ENCODE assay signal across 8 cellular contexts in the genomic region with DNA sequence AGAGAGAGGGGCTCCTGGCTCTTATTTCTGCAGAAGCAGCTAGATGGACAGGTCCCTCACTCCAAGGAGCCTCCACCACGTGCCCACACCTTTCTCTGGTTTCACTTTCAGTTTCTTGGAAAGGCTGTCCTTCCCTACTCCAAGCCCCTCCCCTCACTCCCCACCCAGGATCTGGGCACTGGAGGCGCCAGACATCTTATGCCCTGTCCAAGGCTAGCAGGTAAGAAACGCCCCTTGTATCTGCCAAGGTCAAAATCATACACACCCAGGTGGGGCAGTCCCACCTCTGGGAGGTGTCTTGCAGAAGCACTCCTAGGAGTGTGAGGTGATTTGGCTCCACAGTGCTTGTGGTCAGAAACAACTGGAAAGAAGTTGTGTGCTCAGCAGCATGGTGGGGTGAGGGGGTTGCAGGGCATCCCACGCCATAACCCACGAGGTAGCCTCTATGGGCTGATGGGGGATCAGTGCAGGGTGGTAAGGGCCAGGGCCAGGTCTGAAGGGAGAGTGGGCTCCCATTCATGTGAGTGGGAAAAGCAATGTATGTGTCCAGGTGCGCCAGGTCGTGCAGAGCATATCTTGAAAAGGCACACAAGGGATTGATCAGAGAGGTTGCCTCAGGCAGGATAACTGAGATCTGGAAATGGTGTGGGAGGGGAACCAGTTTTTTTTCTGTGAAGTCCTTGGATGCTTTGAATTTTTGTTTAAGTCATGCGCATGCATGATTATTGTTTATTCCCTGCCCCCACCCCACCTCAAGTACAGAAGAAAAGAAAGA. TPM values are rescaled to one million over a fixed set of nuclear protein-coding genes. Genes with fewer than 3 reads are reported as not detected.
DNase-seq lines count a peak whose midpoint lies in the region; ATAC-seq, FAIRE-seq and TF ChIP-seq lines count a peak whose summit lies in the region.

No MANE protein-coding gene starts in this region.

- no peaks in the 10 kb centered on the region for H3K9me1 ChIP-seq in K562 (ENCODE audit: control insufficient read depth, insufficient read depth, low read length)

- TF ChIP-seq POLR2A in K562 (conservative IDR thresholded peaks at IDR 0.05) = no peak

- peak overlapping the region; percentile 70 for H3K4me3 Mint-ChIP-seq in Caco-2 (ENCODE audit: unreplicated experiment)
- H3K4me3 Mint-ChIP-seq in naive thymus-derived CD4-positive, alpha-beta T cell = peak overlapping the region; percentile 35 to 72 (median 58)

- H3K36me3 Mint-ChIP-seq in Caco-2 (ENCODE audit: insufficient read depth, unreplicated experiment) = peaks cover 12% of the 10 kb centered on the region
- H3K36me3 Mint-ChIP-seq in naive thymus-derived CD4-positive, alpha-beta T cell = peaks cover 0 to 6% (median 0%) of the 10 kb centered on the region in 5 donors

- DNase-seq in Caco-2 (peak; percentile 82 to 86), K562 (ENCODE audit: extremely low read depth in 1 of 4, low spot score in 3 of 4) (peak; percentile 37 to 68 (median 52))
- peak in 2 of 9 donors; percentile 15 to 17 for DNase-seq in naive thymus-derived CD4-positive, alpha-beta T cell
- no peak for DNase-seq in stimulated activated CD8-positive, alpha-beta memory T cell treated with anti-CD3 and anti-CD28 coated beads, Interleukin-4, amount 100 ng/mL, for 48 hours

- intact Hi-C loops in Caco-2 (cut with micrococcal nuclease; ENCODE audit: unreplicated experiment) (loop anchor here (1.0 to 2.0 kb wide), 5 partner anchors 16 to 57 kb away; partner anchors contain the start of genes RMI2 and SOCS1), K562 (cut with micrococcal nuclease) (no loop called here)
- intact Hi-C loops in naive thymus-derived CD4-positive, alpha-beta T cell (cut with micrococcal nuclease) = no loop called here

- H3K9me3 Mint-ChIP-seq in Caco-2 (ENCODE audit: unreplicated experiment) = no peaks in the 10 kb centered on the region
- no peaks in the 10 kb centered on the region for H3K9me3 Mint-ChIP-seq in naive thymus-derived CD4-positive, alpha-beta T cell

- BruUV-seq in Caco-2 (replicated peaks; lab: Mats Ljungman, UMichigan) (TSS peak; percentile 59), K562 (replicated peaks; lab: Mats Ljungman, UMichigan) (no TSS peak)

- H3K36me3 ChIP-seq in Caco-2 (ENCODE audit: control insufficient read depth, insufficient read depth, low read length) (no peaks in the 10 kb centered on the region), KOPT-K1 (ENCODE audit: insufficient read depth, low read length) (no peaks in the 10 kb centered on the region), K562 (ENCODE audit: control insufficient read depth, insufficient read depth, low read length) (no peaks in the 10 kb centered on the region)
- no peaks in the 10 kb centered on the region for H3K36me3 ChIP-seq in naive thymus-derived CD4-positive, alpha-beta T cell (ENCODE audit: control insufficient read depth in 2 of 3, insufficient read depth in 3 of 3, low read length in 3 of 3)

- CTCF ChIA-PET in Caco-2 (lab: Charles Lee) = no interaction called here
- CTCF ChIA-PET in K562 (lab: Yijun Ruan, JAX; ENCODE audit: low intra/inter-chr PET ratio) = no interaction called here
- CTCF ChIA-PET in naive thymus-derived CD4-positive, alpha-beta T cell (lab: Charles Lee) = interaction anchor here (0.7 to 2.2 kb wide), 2 partner anchors 15 to 155 kb away, joined by 3 to 10 read pairs; no protein-coding TSS in a partner anchor

- H2AFZ ChIP-seq in K562 (ENCODE audit: low read depth, low read length) = peak overlapping the region; percentile 88

- H3K4me2 ChIP-seq in K562 (ENCODE audit: insufficient read depth, low read length) = peak overlapping the region; percentile 64

- H3K9me3 ChIP-seq in Caco-2 (no peaks in the 10 kb centered on the region), KOPT-K1 (ENCODE audit: insufficient read depth, low read length, poor library complexity, severe bottlenecking) (no peaks in the 10 kb centered on the region), K562 (replicated peaks; ENCODE audit: control insufficient read depth, insufficient read depth, low read depth, low read length) (no peaks in the 10 kb centered on the region)
- no peaks in the 10 kb centered on the region for H3K9me3 ChIP-seq in naive thymus-derived CD4-positive, alpha-beta T cell (ENCODE audit: control insufficient read depth in 2 of 3, low read length in 3 of 3)

- H3K79me2 ChIP-seq in K562 (ENCODE audit: control insufficient read depth, insufficient read depth, low read length) = no peaks in the 10 kb centered on the region

- in situ Hi-C loops in K562 (cut with MboI) = no loop called here

- H3K27me3 Mint-ChIP-seq in Caco-2 (ENCODE audit: insufficient read depth, unreplicated experiment) = no peaks in the 10 kb centered on the region
- H3K27me3 Mint-ChIP-seq in naive thymus-derived CD4-positive, alpha-beta T cell = peaks cover 0 to 2% (median 0%) of the 10 kb centered on the region in 5 donors

- peak; percentile 60 for FAIRE-seq in K562 (lab: Jason Lieb, UNC)

- H3K27me3 ChIP-seq in Caco-2 (replicated peaks; ENCODE audit: control insufficient read depth, insufficient read depth, low read length) (no peaks in the 10 kb centered on the region), K562 (ENCODE audit: control insufficient read depth in 2 of 2, insufficient read depth in 2 of 2, low read length in 2 of 2) (peaks cover 0 to 1% of the 10 kb centered on the region in 2 experiments; a peak in 1 of 5 replicates)
- H3K27me3 ChIP-seq in naive thymus-derived CD4-positive, alpha-beta T cell (ENCODE audit: control insufficient read depth in 2 of 2, insufficient read depth in 2 of 2, low read length in 2 of 2) = no peaks in the 10 kb centered on the region

- no peaks in the 10 kb centered on the region for H4K20me1 ChIP-seq in K562 (replicated peaks; ENCODE audit: control insufficient read depth, insufficient read depth, low read length)

- peak overlapping the region; percentile 57 for H3K27ac ChIP-seq in KOPT-K1 (ENCODE audit: low read depth, low read length, poor library complexity, severe bottlenecking)
- no peak overlapping the region for H3K27ac ChIP-seq in K562 (ENCODE audit: extremely low read depth, low read depth, low read length)
- H3K27ac ChIP-seq in naive thymus-derived CD4-positive, alpha-beta T cell (ENCODE audit: low read depth, low read length) = no peak overlapping the region

- TF ChIP-seq RAD21 in K562 (CRISPR knock-in tag; conservative IDR thresholded peaks at IDR 0.05 in 1 of 2, IDR thresholded peaks at IDR 0.05 in 1 of 2) = no peak

- peak overlapping the region; percentile 17 for H3K4me3 ChIP-seq in Caco-2 (ENCODE audit: low read depth, low read length)
- H3K4me3 ChIP-seq in K562 = no peak overlapping the region
- peak overlapping the region; percentile 23 for H3K4me3 ChIP-seq in naive thymus-derived CD4-positive, alpha-beta T cell (ENCODE audit: low read length)

- TF ChIP-seq EP300 in K562 (IDR thresholded peaks at IDR 0.05; ENCODE audit: low read length) = no peak

- peak overlapping the region; percentile 80 for H3K27ac Mint-ChIP-seq in Caco-2 (ENCODE audit: unreplicated experiment)
- H3K27ac Mint-ChIP-seq in naive thymus-derived CD4-positive, alpha-beta T cell = peak overlapping the region; percentile 11 to 91 (median 75)

- peaks cover 38% of the 10 kb centered on the region for H3K4me1 ChIP-seq in Caco-2
- peaks cover 11 to 26% of the 10 kb centered on the region in 2 experiments; a peak in 3 of 5 replicates for H3K4me1 ChIP-seq in K562 (replicated peaks in 1 of 2; ENCODE audit: control insufficient read depth in 2 of 2, insufficient read depth in 2 of 2, low read length in 2 of 2)
- H3K4me1 ChIP-seq in naive thymus-derived CD4-positive, alpha-beta T cell (ENCODE audit: control insufficient read depth in 2 of 2, insufficient read depth in 2 of 2, low read length in 2 of 2) = peaks cover 23 to 34% of the 10 kb centered on the region in 2 donors

- 40% methylated on average over 8 of the region's 8 CpGs for WGBS in K562 (ENCODE audit: insufficient coverage, low coverage, missing lambda C conversion rate)

- POLR2A ChIA-PET in Caco-2 (lab: Charles Lee) = interaction anchor here (0.7 to 1.5 kb wide), 2 partner anchors 14 to 57 kb away, joined by 5 to 19 read pairs; partner anchors contain the start of gene SOCS1
- POLR2A ChIA-PET in K562 (lab: Yijun Ruan, JAX) = interaction anchor here (1.1 to 1.4 kb wide), 3 partner anchors 15 to 40 kb away, joined by 3 to 7 read pairs (median 3); no protein-coding TSS in a partner anchor
- POLR2A ChIA-PET in naive thymus-derived CD4-positive, alpha-beta T cell (lab: Charles Lee) = interaction anchor here (0.6 to 2.8 kb wide), 5 partner anchors 15 to 58 kb away, joined by 3 to 14 read pairs (median 4); partner anchors contain the start of gene SOCS1

- H3K4me1 Mint-ChIP-seq in Caco-2 (ENCODE audit: low read depth, unreplicated experiment) = peaks cover 14% of the 10 kb centered on the region
- H3K4me1 Mint-ChIP-seq in naive thymus-derived CD4-positive, alpha-beta T cell = peaks cover 5 to 69% (median 31%) of the 10 kb centered on the region in 7 donors

- H3K9ac ChIP-seq in K562 (ENCODE audit: insufficient read depth in 1 of 2, low read depth in 2 of 2, low read length in 2 of 2) = peak overlapping the region in 1 of 2 experiments; percentile 78; a peak in 1 of 4 replicates

- ATAC-seq in K562 (peak; percentile 83), HG02970 (IDR thresholded peaks at IDR 0.05; ENCODE audit: low FRiP score, unreplicated experiment) (no peak), GM21447 (IDR thresholded peaks at IDR 0.05; ENCODE audit: unreplicated experiment) (no peak), HG03457 (IDR thresholded peaks at IDR 0.05; ENCODE audit: unreplicated experiment) (no peak)
- ATAC-seq in naive thymus-derived CD4-positive, alpha-beta T cell = peak; percentile 17

- no peak for TF ChIP-seq CTCF in Caco-2 (IDR thresholded peaks at IDR 0.05; ENCODE audit: insufficient read depth in 1 of 2, low read depth in 1 of 2, low read length in 1 of 2, severe bottlenecking in 1 of 2, unreplicated experiment in 1 of 2)
- TF ChIP-seq CTCF in K562 (IDR thresholded peaks at IDR 0.05 in 2 of 3, conservative IDR thresholded peaks at IDR 0.05 in 1 of 3; ENCODE audit: insufficient read depth in 2 of 3, low read depth in 1 of 3, low read length in 3 of 3) = no peak

RNA-seq across cellular contexts. Expression of gene PRM1, which starts 31.8 kb away (rescaled TPM):
- total RNA-seq in Caco-2 (2022) = not detected in 2 replicates
- not detected in 2 replicates for total RNA-seq in K562 (2011; cell fraction: chromatin; rRNA removed; ENCODE audit: low replicate concordance)
- not detected in 2 replicates for total RNA-seq in K562 (2011; cell fraction: nucleolus; rRNA removed)
- not detected in 2 replicates for total RNA-seq in K562 (2011; cell fraction: nucleoplasm; rRNA removed)
- not detected in 2 replicates for total RNA-seq in K562 (2014; rRNA removed)
- not detected in 2 replicates for total RNA-seq in K562 (2014; rRNA removed; fragmentation: Illumina TruSeq; extraction: Trizol)
- total RNA-seq in K562 (2015; rRNA removed; fragmentation: Illumina TruSeq; extraction: Trizol) = not detected in 2 replicates
- total RNA-seq in K562 (2021) = not detected in 2 replicates
- polyA plus RNA-seq in K562 (2011; rRNA removed) = not detected in 2 replicates
- polyA plus RNA-seq in K562 (2011; cell fraction: cytosol; rRNA removed) = not detected in 2 replicates
- not detected in 2 replicates for polyA plus RNA-seq in K562 (2011; cell fraction: nucleus; rRNA removed)
- polyA plus RNA-seq in K562 (2012) = not detected in 2 replicates
- not detected in 2 replicates for polyA plus RNA-seq in K562 (2014; fragmentation: Illumina TruSeq; extraction: Trizol)
- polyA plus RNA-seq in K562 (2014; fragmentation: Nextera tagmentation; extraction: Ambion mirVana) = not detected
- not detected in 2 replicates for polyA plus RNA-seq in K562 (2014; rRNA removed)
- not detected in 2 replicates for polyA minus RNA-seq in K562 (2011; rRNA and poly(A)+ RNA removed)
- polyA minus RNA-seq in K562 (2011; cell fraction: cytosol; rRNA and poly(A)+ RNA removed) = not detected in 2 replicates
- not detected in 2 replicates for polyA minus RNA-seq in K562 (2011; cell fraction: nucleus; rRNA and poly(A)+ RNA removed)
- total RNA-seq in naive thymus-derived CD4-positive, alpha-beta T cell = not detected
- not detected for polyA plus RNA-seq in naive thymus-derived CD4-positive, alpha-beta T cell

RNA-seq across cellular contexts. Expression of gene RMI2, which starts 32.4 kb away (rescaled TPM):
- total RNA-seq in Caco-2 (2022) (47.4 and 52.7 TPM in 2 replicates), K562 (2014; rRNA removed) (23.2 and 35.2 TPM in 2 replicates), K562 (2014; rRNA removed; fragmentation: Illumina TruSeq; extraction: Trizol) (32.6 and 39.9 TPM in 2 replicates), K562 (2015; rRNA removed; fragmentation: Illumina TruSeq; extraction: Trizol) (16.1 and 16.4 TPM in 2 replicates), K562 (2021) (33.7 and 38.8 TPM in 2 replicates)
- 15.0 and 19.5 TPM in 2 replicates for total RNA-seq in K562 (2011; cell fraction: chromatin; rRNA removed; ENCODE audit: low replicate concordance)
- total RNA-seq in K562 (2011; cell fraction: nucleolus; rRNA removed) = 8.7 and 9.6 TPM in 2 replicates
- total RNA-seq in K562 (2011; cell fraction: nucleoplasm; rRNA removed) = 13.8 and 19.5 TPM in 2 replicates
- polyA plus RNA-seq in K562 (2011; rRNA removed) (27.4 and 35.0 TPM in 2 replicates), K562 (2014; fragmentation: Illumina TruSeq; extraction: Trizol) (43.4 and 48.8 TPM in 2 replicates), K562 (2014; fragmentation: Nextera tagmentation; extraction: Ambion mirVana) (10 to 100 TPM in 1 of 2 experiments, 1 to 10 TPM in 1; 8.0 to 10.3 TPM), K562 (2014; rRNA removed) (32.5 and 36.9 TPM in 2 replicates)
- polyA plus RNA-seq in K562 (2011; cell fraction: cytosol; rRNA removed) = 12.1 and 25.8 TPM in 2 replicates
- polyA plus RNA-seq in K562 (2011; cell fraction: nucleus; rRNA removed) = 9.6 and 15.0 TPM in 2 replicates
- polyA plus RNA-seq in K562 (2012) = 37.1 and 50.2 TPM in 2 replicates
- 18.2 and 19.3 TPM in 2 replicates for polyA minus RNA-seq in K562 (2011; rRNA and poly(A)+ RNA removed)
- polyA minus RNA-seq in K562 (2011; cell fraction: cytosol; rRNA and poly(A)+ RNA removed) = 7.6 and 8.6 TPM in 2 replicates
- polyA minus RNA-seq in K562 (2011; cell fraction: nucleus; rRNA and poly(A)+ RNA removed) = 3.9 and 8.6 TPM in 2 replicates
- 10 to 100 TPM in 1 of 5 experiments, 1 to 10 TPM in 4; 1.8 to 57.0 (median 3.3) TPM for total RNA-seq in naive thymus-derived CD4-positive, alpha-beta T cell
- 10 to 100 TPM in 1 of 2 donors, 1 to 10 TPM in 1; 7.1 to 13.3 TPM for polyA plus RNA-seq in naive thymus-derived CD4-positive, alpha-beta T cell

RNA-seq across cellular contexts. Expression of gene PRM2, which starts 36.6 kb away (rescaled TPM):
- total RNA-seq in Caco-2 (2022) = not detected in 2 replicates
- total RNA-seq in K562 (2011; cell fraction: chromatin; rRNA removed; ENCODE audit: low replicate concordance) = not detected in 2 replicates
- total RNA-seq in K562 (2011; cell fraction: nucleolus; rRNA removed) = not detected in 2 replicates
- not detected in 2 replicates for total RNA-seq in K562 (2011; cell fraction: nucleoplasm; rRNA removed)
- total RNA-seq in K562 (2014; rRNA removed) = not detected in 2 replicates
- not detected in 2 replicates for total RNA-seq in K562 (2014; rRNA removed; fragmentation: Illumina TruSeq; extraction: Trizol)
- not detected in 2 replicates for total RNA-seq in K562 (2015; rRNA removed; fragmentation: Illumina TruSeq; extraction: Trizol)
- total RNA-seq in K562 (2021) = not detected in 2 replicates
- polyA plus RNA-seq in K562 (2011; rRNA removed) = not detected in 2 replicates
- not detected in 2 replicates for polyA plus RNA-seq in K562 (2011; cell fraction: cytosol; rRNA removed)
- polyA plus RNA-seq in K562 (2011; cell fraction: nucleus; rRNA removed) = not detected in 2 replicates
- polyA plus RNA-seq in K562 (2012) = not detected in 2 replicates
- polyA plus RNA-seq in K562 (2014; fragmentation: Illumina TruSeq; extraction: Trizol) = not detected in 2 replicates
- not detected for polyA plus RNA-seq in K562 (2014; fragmentation: Nextera tagmentation; extraction: Ambion mirVana)
- polyA plus RNA-seq in K562 (2014; rRNA removed) = not detected in 2 replicates
- polyA minus RNA-seq in K562 (2011; rRNA and poly(A)+ RNA removed) = not detected in 2 replicates
- polyA minus RNA-seq in K562 (2011; cell fraction: cytosol; rRNA and poly(A)+ RNA removed) = not detected in 2 replicates
- polyA minus RNA-seq in K562 (2011; cell fraction: nucleus; rRNA and poly(A)+ RNA removed) = not detected in 2 replicates
- not detected for total RNA-seq in naive thymus-derived CD4-positive, alpha-beta T cell
- polyA plus RNA-seq in naive thymus-derived CD4-positive, alpha-beta T cell = not detected

RNA-seq across cellular contexts. Expression of gene PRM3, which starts 39.5 kb away (rescaled TPM):
- total RNA-seq in Caco-2 (2022) (not detected in 2 replicates), K562 (2014; rRNA removed) (not detected in 2 replicates), K562 (2014; rRNA removed; fragmentation: Illumina TruSeq; extraction: Trizol) (not detected in 2 replicates), K562 (2015; rRNA removed; fragmentation: Illumina TruSeq; extraction: Trizol) (not detected in 2 replicates), K562 (2021) (not detected in 2 replicates)
- total RNA-seq in K562 (2011; cell fraction: chromatin; rRNA removed; ENCODE audit: low replicate concordance) = not detected in 2 replicates
- total RNA-seq in K562 (2011; cell fraction: nucleolus; rRNA removed) = not detected in 2 replicates
- not detected in 2 replicates for total RNA-seq in K562 (2011; cell fraction: nucleoplasm; rRNA removed)
- polyA plus RNA-seq in K562 (2011; rRNA removed) (not detected in 2 replicates), K562 (2014; fragmentation: Illumina TruSeq; extraction: Trizol) (not detected in 2 replicates), K562 (2014; fragmentation: Nextera tagmentation; extraction: Ambion mirVana) (not detected), K562 (2014; rRNA removed) (not detected in 2 replicates)
- polyA plus RNA-seq in K562 (2011; cell fraction: cytosol; rRNA removed) = not detected in 2 replicates
- not detected in 2 replicates for polyA plus RNA-seq in K562 (2011; cell fraction: nucleus; rRNA removed)
- polyA plus RNA-seq in K562 (2012) = not detected in 2 replicates
- polyA minus RNA-seq in K562 (2011; rRNA and poly(A)+ RNA removed) = not detected in 2 replicates
- not detected in 2 replicates for polyA minus RNA-seq in K562 (2011; cell fraction: cytosol; rRNA and poly(A)+ RNA removed)
- polyA minus RNA-seq in K562 (2011; cell fraction: nucleus; rRNA and poly(A)+ RNA removed) = not detected in 2 replicates
- total RNA-seq in naive thymus-derived CD4-positive, alpha-beta T cell = not detected
- not detected for polyA plus RNA-seq in naive thymus-derived CD4-positive, alpha-beta T cell

RNA-seq across cellular contexts. Expression of gene TNP2, which starts 43.8 kb away (rescaled TPM):
- total RNA-seq in Caco-2 (2022) = not detected in 2 replicates
- not detected in 2 replicates for total RNA-seq in K562 (2011; cell fraction: chromatin; rRNA removed; ENCODE audit: low replicate concordance)
- total RNA-seq in K562 (2011; cell fraction: nucleolus; rRNA removed) = not detected in 2 replicates
- total RNA-seq in K562 (2011; cell fraction: nucleoplasm; rRNA removed) = not detected in 2 replicates
- not detected in 2 replicates for total RNA-seq in K562 (2014; rRNA removed)
- not detected in 2 replicates for total RNA-seq in K562 (2014; rRNA removed; fragmentation: Illumina TruSeq; extraction: Trizol)
- not detected in 2 replicates for total RNA-seq in K562 (2015; rRNA removed; fragmentation: Illumina TruSeq; extraction: Trizol)
- total RNA-seq in K562 (2021) = not detected in 2 replicates
- polyA plus RNA-seq in K562 (2011; rRNA removed) = not detected in 2 replicates
- polyA plus RNA-seq in K562 (2011; cell fraction: cytosol; rRNA removed) = not detected in 2 replicates
- not detected in 2 replicates for polyA plus RNA-seq in K562 (2011; cell fraction: nucleus; rRNA removed)
- not detected in 2 replicates for polyA plus RNA-seq in K562 (2012)
- not detected in 2 replicates for polyA plus RNA-seq in K562 (2014; fragmentation: Illumina TruSeq; extraction: Trizol)
- polyA plus RNA-seq in K562 (2014; fragmentation: Nextera tagmentation; extraction: Ambion mirVana) = not detected
- polyA plus RNA-seq in K562 (2014; rRNA removed) = not detected in 2 replicates
- not detected in 2 replicates for polyA minus RNA-seq in K562 (2011; rRNA and poly(A)+ RNA removed)
- not detected in 2 replicates for polyA minus RNA-seq in K562 (2011; cell fraction: cytosol; rRNA and poly(A)+ RNA removed)
- polyA minus RNA-seq in K562 (2011; cell fraction: nucleus; rRNA and poly(A)+ RNA removed) = not detected in 2 replicates
- not detected for total RNA-seq in naive thymus-derived CD4-positive, alpha-beta T cell
- not detected for polyA plus RNA-seq in naive thymus-derived CD4-positive, alpha-beta T cell

Comparison
In these comparisons a context has a peak if more than half of its experiments do, and no peak if none do; other contexts are left out.
1. ATAC-seq: peak in K562 (single experiment) and naive thymus-derived CD4-positive, alpha-beta T cell (single experiment); none in HG02970 (single experiment), GM21447 (single experiment) and HG03457 (single experiment).